Comparison of ENCODE assay signal across 10 cellular contexts in genomic region chr6:63578757-63579156, GRCh38.
"Had no signal": no experiment of that assay in that cellular context is flagged by ENCODE, and none has a peak within 500 bp of the region (broad histone marks: within the 10 kb centered on the region; RNA-seq: fewer than 3 reads in every experiment).

No MANE protein-coding gene starts in this region.

- FAIRE-seq: K562 had no signal

- H2AFZ ChIP-seq: GM23248 had no signal

- H3K9me3 ChIP-seq: HAP-1 had no signal

- H3K27ac Mint-ChIP-seq: HFFc6 had no signal

- H3K4me3 ChIP-seq: GM23248, HAP-1, K562 had no signal

- ATAC-seq: HCT116, K562 had no signal

- DNase-seq: GM23248, GOT3, H7, HFFc6, IMR-90, KG1 had no signal

- H3K27ac ChIP-seq: GM23248, HL-60 had no signal

- H3K9ac ChIP-seq: GM23248 had no signal

- H3K4me3 Mint-ChIP-seq: HFFc6 had no signal
